In the genomic region with DNA sequence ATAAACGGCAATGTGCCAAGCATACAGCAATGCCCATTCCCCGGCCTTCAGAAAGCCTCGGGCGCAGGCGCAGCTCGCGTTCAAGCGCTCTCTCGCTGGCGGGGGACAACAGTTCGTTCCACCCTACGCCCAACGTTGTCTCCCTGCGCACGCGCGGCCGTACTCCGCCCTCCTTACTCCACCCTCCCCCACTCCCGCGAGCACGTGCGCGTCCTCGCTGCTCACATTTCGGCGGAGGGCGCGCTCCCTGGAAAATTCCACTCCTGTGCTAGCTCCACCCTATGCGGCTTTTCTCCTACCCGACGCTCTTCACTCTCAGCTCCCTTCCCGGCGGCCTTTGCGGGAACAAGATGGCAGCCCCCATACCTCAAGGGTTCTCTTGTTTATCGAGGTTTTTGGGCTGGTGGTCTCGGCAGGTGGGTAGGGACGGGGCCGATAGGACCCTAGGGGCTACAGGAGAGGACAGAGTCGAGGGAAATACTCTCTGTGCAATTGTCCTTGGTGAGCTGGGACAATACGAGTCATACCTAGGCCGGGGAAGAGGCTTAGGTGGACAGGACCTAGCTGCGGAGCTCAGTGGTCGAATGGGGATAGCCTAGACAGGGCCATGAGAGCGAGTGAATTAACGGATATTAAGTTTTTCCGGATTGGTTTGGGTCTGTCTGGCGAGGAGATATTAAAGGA, we compare ENCODE assay signal across 1 cellular context.
TF ChIP-seq lines count a peak whose summit lies in the region.
"Not testable (repeated sequence)": the region's sequence is repeated elsewhere in the genome, so short reads cannot be mapped to it uniquely, and the experiment has no call there.

A gene (plus strand): TSS at position 335 of the 684 bp plus-strand sequence. CDS start 16 bp downstream, at position 351.

TF ChIP-seq in HepG2, 621 proteins besides CTCF, POLR2A, EP300 and RAD21 (continued from another document and continues in another):
- TF ChIP-seq, protein P1, sequence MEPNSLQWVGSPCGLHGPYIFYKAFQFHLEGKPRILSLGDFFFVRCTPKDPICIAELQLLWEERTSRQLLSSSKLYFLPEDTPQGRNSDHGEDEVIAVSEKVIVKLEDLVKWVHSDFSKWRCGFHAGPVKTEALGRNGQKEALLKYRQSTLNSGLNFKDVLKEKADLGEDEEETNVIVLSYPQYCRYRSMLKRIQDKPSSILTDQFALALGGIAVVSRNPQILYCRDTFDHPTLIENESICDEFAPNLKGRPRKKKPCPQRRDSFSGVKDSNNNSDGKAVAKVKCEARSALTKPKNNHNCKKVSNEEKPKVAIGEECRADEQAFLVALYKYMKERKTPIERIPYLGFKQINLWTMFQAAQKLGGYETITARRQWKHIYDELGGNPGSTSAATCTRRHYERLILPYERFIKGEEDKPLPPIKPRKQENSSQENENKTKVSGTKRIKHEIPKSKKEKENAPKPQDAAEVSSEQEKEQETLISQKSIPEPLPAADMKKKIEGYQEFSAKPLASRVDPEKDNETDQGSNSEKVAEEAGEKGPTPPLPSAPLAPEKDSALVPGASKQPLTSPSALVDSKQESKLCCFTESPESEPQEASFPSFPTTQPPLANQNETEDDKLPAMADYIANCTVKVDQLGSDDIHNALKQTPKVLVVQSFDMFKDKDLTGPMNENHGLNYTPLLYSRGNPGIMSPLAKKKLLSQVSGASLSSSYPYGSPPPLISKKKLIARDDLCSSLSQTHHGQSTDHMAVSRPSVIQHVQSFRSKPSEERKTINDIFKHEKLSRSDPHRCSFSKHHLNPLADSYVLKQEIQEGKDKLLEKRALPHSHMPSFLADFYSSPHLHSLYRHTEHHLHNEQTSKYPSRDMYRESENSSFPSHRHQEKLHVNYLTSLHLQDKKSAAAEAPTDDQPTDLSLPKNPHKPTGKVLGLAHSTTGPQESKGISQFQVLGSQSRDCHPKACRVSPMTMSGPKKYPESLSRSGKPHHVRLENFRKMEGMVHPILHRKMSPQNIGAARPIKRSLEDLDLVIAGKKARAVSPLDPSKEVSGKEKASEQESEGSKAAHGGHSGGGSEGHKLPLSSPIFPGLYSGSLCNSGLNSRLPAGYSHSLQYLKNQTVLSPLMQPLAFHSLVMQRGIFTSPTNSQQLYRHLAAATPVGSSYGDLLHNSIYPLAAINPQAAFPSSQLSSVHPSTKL (CRISPR knock-in tag; IDR thresholded peaks at IDR 0.05): peak; percentile 40; the same call in 1 of the 2 replicates
- TF ChIP-seq SUZ12 (IDR thresholded peaks at IDR 0.05; ENCODE audit: low read depth, low read length): peak; percentile 39; the same call in 1 of the 2 replicates
- TF ChIP-seq, protein P2, sequence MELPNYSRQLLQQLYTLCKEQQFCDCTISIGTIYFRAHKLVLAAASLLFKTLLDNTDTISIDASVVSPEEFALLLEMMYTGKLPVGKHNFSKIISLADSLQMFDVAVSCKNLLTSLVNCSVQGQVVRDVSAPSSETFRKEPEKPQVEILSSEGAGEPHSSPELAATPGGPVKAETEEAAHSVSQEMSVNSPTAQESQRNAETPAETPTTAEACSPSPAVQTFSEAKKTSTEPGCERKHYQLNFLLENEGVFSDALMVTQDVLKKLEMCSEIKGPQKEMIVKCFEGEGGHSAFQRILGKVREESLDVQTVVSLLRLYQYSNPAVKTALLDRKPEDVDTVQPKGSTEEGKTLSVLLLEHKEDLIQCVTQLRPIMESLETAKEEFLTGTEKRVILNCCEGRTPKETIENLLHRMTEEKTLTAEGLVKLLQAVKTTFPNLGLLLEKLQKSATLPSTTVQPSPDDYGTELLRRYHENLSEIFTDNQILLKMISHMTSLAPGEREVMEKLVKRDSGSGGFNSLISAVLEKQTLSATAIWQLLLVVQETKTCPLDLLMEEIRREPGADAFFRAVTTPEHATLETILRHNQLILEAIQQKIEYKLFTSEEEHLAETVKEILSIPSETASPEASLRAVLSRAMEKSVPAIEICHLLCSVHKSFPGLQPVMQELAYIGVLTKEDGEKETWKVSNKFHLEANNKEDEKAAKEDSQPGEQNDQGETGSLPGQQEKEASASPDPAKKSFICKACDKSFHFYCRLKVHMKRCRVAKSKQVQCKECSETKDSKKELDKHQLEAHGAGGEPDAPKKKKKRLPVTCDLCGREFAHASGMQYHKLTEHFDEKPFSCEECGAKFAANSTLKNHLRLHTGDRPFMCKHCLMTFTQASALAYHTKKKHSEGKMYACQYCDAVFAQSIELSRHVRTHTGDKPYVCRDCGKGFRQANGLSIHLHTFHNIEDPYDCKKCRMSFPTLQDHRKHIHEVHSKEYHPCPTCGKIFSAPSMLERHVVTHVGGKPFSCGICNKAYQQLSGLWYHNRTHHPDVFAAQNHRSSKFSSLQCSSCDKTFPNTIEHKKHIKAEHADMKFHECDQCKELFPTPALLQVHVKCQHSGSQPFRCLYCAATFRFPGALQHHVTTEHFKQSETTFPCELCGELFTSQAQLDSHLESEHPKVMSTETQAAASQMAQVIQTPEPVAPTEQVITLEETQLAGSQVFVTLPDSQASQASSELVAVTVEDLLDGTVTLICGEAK (IDR thresholded peaks at IDR 0.05): not testable (repeated sequence)
- TF ChIP-seq, protein P2 (CRISPR knock-in tag; IDR thresholded peaks at IDR 0.05): 0 out of 2 replicates have a peak, but pooled peaks have one; percentile 27
- TF ChIP-seq, protein P3, sequence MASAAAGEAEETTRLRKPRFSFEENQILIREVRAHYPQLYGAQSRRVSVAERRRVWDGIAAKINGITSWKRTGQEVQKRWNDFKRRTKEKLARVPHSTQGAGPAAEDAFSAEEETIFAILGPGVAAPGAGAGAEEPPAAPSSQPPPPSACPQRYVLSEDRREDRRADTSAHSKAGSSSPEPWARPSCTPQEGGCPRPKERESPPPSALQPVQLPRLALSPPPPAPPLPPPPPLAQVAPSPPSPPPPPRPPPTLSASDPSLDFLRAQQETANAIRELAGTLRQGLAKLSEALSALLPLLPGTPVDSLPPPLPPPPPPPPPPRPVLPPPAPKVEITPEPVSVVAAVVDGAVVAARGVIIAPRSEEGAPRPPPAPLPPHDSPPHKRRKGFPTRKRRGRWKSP (CRISPR knock-in tag; IDR thresholded peaks at IDR 0.05): 0 out of 2 replicates have a peak, but pooled peaks have one; percentile 48
- TF ChIP-seq NR2F2 (IDR thresholded peaks at IDR 0.05; ENCODE audit: borderline replicate concordance, low read depth): 0 out of 2 replicates have a peak, but pooled peaks have one; percentile 19
- TF ChIP-seq BHLHE40 (IDR thresholded peaks at IDR 0.05; ENCODE audit: low read length): peak; percentile 96
- TF ChIP-seq, protein P4, sequence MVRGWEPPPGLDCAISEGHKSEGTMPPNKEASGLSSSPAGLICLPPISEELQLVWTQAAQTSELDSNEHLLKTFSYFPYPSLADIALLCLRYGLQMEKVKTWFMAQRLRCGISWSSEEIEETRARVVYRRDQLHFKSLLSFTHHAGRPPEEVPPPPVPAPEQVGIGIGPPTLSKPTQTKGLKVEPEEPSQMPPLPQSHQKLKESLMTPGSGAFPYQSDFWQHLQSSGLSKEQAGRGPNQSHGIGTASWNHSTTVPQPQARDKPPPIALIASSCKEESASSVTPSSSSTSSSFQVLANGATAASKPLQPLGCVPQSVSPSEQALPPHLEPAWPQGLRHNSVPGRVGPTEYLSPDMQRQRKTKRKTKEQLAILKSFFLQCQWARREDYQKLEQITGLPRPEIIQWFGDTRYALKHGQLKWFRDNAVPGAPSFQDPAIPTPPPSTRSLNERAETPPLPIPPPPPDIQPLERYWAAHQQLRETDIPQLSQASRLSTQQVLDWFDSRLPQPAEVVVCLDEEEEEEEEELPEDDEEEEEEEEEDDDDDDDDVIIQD (CRISPR knock-in tag; IDR thresholded peaks at IDR 0.05; ENCODE audit: low read depth): peak; percentile 64
- TF ChIP-seq RXRA (CRISPR knock-in tag; IDR thresholded peaks at IDR 0.05): peak; percentile 60; the same call in 1 of the 2 replicates
- peak in 1 of 2 experiments; percentile 28; a peak in 2 of 4 replicates for TF ChIP-seq KLF16 (CRISPR knock-in tag; IDR thresholded peaks at IDR 0.05)
- TF ChIP-seq NFKB2 (CRISPR knock-in tag; IDR thresholded peaks at IDR 0.05; ENCODE audit: borderline replicate concordance): peak; percentile 78; the same call in 1 of the 2 replicates
- TF ChIP-seq, protein P5, sequence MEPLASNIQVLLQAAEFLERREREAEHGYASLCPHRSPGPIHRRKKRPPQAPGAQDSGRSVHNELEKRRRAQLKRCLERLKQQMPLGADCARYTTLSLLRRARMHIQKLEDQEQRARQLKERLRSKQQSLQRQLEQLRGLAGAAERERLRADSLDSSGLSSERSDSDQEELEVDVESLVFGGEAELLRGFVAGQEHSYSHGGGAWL (CRISPR knock-in tag; IDR thresholded peaks at IDR 0.05): 0 out of 2 replicates have a peak, but pooled peaks have one; percentile 34
- TF ChIP-seq CREB1 (IDR thresholded peaks at IDR 0.05): peak; percentile 3; the same call in 1 of the 2 replicates
- not testable (repeated sequence) for TF ChIP-seq CREB1 (CRISPR knock-in tag; IDR thresholded peaks at IDR 0.05)
- TF ChIP-seq FOXA3 (CRISPR knock-in tag; IDR thresholded peaks at IDR 0.05): 0 out of 2 replicates have a peak, but pooled peaks have one; percentile 21
- peak; percentile 33; the same call in 1 of the 2 replicates for TF ChIP-seq HCFC1 (IDR thresholded peaks at IDR 0.05; ENCODE audit: low read depth, low read length)
- TF ChIP-seq ZNF605 (CRISPR knock-in tag; IDR thresholded peaks at IDR 0.05): peak; percentile 56
- TF ChIP-seq, protein P6, sequence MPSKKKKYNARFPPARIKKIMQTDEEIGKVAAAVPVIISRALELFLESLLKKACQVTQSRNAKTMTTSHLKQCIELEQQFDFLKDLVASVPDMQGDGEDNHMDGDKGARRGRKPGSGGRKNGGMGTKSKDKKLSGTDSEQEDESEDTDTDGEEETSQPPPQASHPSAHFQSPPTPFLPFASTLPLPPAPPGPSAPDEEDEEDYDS (CRISPR knock-in tag; IDR thresholded peaks at IDR 0.05): peak; percentile 64
- TF ChIP-seq MXD4 (CRISPR knock-in tag; IDR thresholded peaks at IDR 0.05): peak; percentile 68
- TF ChIP-seq KDM4B (CRISPR knock-in tag; IDR thresholded peaks at IDR 0.05): 0 out of 2 replicates have a peak, but pooled peaks have one; percentile 6
- peak; percentile 68 for TF ChIP-seq PHF8 (CRISPR knock-in tag; IDR thresholded peaks at IDR 0.05)
- TF ChIP-seq ZSCAN25 (CRISPR knock-in tag; IDR thresholded peaks at IDR 0.05): peak; percentile 91
- TF ChIP-seq KMT2A (CRISPR knock-in tag; IDR thresholded peaks at IDR 0.05): 0 out of 2 replicates have a peak, but pooled peaks have one; percentile 26
- TF ChIP-seq SOX5 (CRISPR knock-in tag; IDR thresholded peaks at IDR 0.05; ENCODE audit: borderline replicate concordance): peak; percentile 76; the same call in 1 of the 2 replicates
- TF ChIP-seq ZSCAN9 (CRISPR knock-in tag; IDR thresholded peaks at IDR 0.05; ENCODE audit: borderline replicate concordance): peak; percentile 74; the same call in 1 of the 2 replicates
- TF ChIP-seq, protein P7, sequence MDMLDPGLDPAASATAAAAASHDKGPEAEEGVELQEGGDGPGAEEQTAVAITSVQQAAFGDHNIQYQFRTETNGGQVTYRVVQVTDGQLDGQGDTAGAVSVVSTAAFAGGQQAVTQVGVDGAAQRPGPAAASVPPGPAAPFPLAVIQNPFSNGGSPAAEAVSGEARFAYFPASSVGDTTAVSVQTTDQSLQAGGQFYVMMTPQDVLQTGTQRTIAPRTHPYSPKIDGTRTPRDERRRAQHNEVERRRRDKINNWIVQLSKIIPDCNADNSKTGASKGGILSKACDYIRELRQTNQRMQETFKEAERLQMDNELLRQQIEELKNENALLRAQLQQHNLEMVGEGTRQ (IDR thresholded peaks at IDR 0.05; ENCODE audit: low read depth, low read length): peak; percentile 69; the same call in 1 of the 2 replicates
- TF ChIP-seq, protein P7 (CRISPR knock-in tag; IDR thresholded peaks at IDR 0.05; ENCODE audit: borderline replicate concordance): peak; percentile 17; the same call in 1 of the 2 replicates
- peak; percentile 52; the same call in 1 of the 2 replicates for TF ChIP-seq TARDBP (CRISPR knock-in tag; IDR thresholded peaks at IDR 0.05)
- peak; percentile 93 for TF ChIP-seq YY1 (IDR thresholded peaks at IDR 0.05; ENCODE audit: insufficient read depth, insufficient replicate concordance, low read depth, low read length)
- peak; percentile 63; the same call in 1 of the 2 replicates for TF ChIP-seq PRMT3 (CRISPR knock-in tag; IDR thresholded peaks at IDR 0.05; ENCODE audit: borderline replicate concordance, low read depth)
- TF ChIP-seq DMAP1 (CRISPR knock-in tag; IDR thresholded peaks at IDR 0.05): peak; percentile 77; the same call in 1 of the 2 replicates
- TF ChIP-seq MIER3 (CRISPR knock-in tag; IDR thresholded peaks at IDR 0.05; ENCODE audit: borderline replicate concordance): peak; percentile 89; the same call in 1 of the 2 replicates
- TF ChIP-seq GABPB1 (CRISPR knock-in tag; IDR thresholded peaks at IDR 0.05): peak; percentile 64; the same call in 1 of the 2 replicates
